Comparison of ENCODE assay signal across 15 cellular contexts in the genomic region with DNA sequence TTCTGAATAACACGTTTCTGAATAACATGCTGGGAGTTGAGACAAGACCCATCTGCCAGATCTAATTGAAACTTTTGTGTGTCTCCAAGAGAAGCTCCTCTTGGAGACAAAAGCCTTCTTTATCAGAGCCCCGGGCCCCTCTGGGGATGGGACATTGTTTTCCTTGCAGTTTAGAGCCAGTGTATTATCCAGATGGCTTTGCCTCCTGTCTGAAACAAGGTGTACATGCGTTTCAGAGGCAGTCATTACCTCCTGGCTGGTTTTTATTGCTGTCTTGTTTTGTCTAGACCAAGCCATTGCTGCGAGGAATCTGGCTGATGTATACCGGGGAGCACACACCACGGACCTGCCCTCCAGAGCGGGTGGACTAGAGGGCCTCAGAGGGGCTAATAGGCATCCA. TPM values are rescaled to one million over a fixed set of nuclear protein-coding genes. Genes with fewer than 3 reads are reported as not detected.
A peak's percentile ranks its signal among the peaks of the same experiment; 100 is the strongest.
DNase-seq lines count a peak whose midpoint lies in the region; ATAC-seq and TF ChIP-seq lines count a peak whose summit lies in the region.
"Had no signal": no experiment of that assay in that cellular context is flagged by ENCODE, and none has a peak within 500 bp of the region (broad histone marks: within the 10 kb centered on the region; RNA-seq: fewer than 3 reads in every experiment).

No MANE protein-coding gene starts in this region.

- H3K9me3 Mint-ChIP-seq in stimulated activated naive CD8-positive, alpha-beta T cell treated with anti-CD3 and anti-CD28 coated beads, Interleukin-15, Interleukin-2, amounts not matched to agents 100 ng/mL and 50 ng/mL, for 24 hours: no peaks in the 10 kb centered on the region
- H3K9me3 Mint-ChIP-seq in stimulated activated naive CD8-positive, alpha-beta T cell treated with anti-CD3 and anti-CD28 coated beads, Interleukin-15, amount 100 ng/mL, for 72 hours: no peaks in the 10 kb centered on the region
- H3K9me3 Mint-ChIP-seq in endodermal cell: no peaks in the 10 kb centered on the region

- H3K36me3 ChIP-seq in endodermal cell (ENCODE audit: control insufficient read depth, insufficient read depth, low read length) (peaks cover 19% of the 10 kb centered on the region), neuronal stem cell (replicated peaks in 1 of 2; ENCODE audit: control insufficient read depth in 2 of 2, insufficient read depth in 2 of 2, low read length in 2 of 2) (peaks cover 17% of the 10 kb centered on the region in 2 donors), vagina (peaks cover 3 to 46% of the 10 kb centered on the region in 2 donors)

- H2AFZ ChIP-seq in neuronal stem cell (ENCODE audit: low read length): peak overlapping the region; percentile 15

- H3K18ac ChIP-seq in neuronal stem cell (ENCODE audit: low read length): no peak overlapping the region

- no peak overlapping the region for H3K23ac ChIP-seq in neuronal stem cell (ENCODE audit: low read depth, low read length, poor library complexity)

- H3K27ac Mint-ChIP-seq in stimulated activated naive CD8-positive, alpha-beta T cell treated with anti-CD3 and anti-CD28 coated beads, Interleukin-15, Interleukin-2, amounts not matched to agents 100 ng/mL and 50 ng/mL, for 24 hours: peak overlapping the region; percentile 32
- no peak overlapping the region for H3K27ac Mint-ChIP-seq in stimulated activated naive CD8-positive, alpha-beta T cell treated with anti-CD3 and anti-CD28 coated beads, Interleukin-15, amount 100 ng/mL, for 72 hours
- H3K27ac Mint-ChIP-seq in endodermal cell: no peak overlapping the region

- H3K14ac ChIP-seq in neuronal stem cell (ENCODE audit: low read length): no peak overlapping the region

- H4K8ac ChIP-seq in neuronal stem cell (ENCODE audit: low read depth, low read length): no peak overlapping the region

- no peak overlapping the region for H4K91ac ChIP-seq in neuronal stem cell (ENCODE audit: low read depth, low read length, poor library complexity)

- no peak overlapping the region for H2BK120ac ChIP-seq in neuronal stem cell (ENCODE audit: low read depth, low read length)

- no peak overlapping the region for H2AK5ac ChIP-seq in neuronal stem cell (ENCODE audit: low read depth, low read length)

- H3K4me3 ChIP-seq in endodermal cell (ENCODE audit: low read length) (no peak overlapping the region), neuronal stem cell (ENCODE audit: low read length in 2 of 2) (no peak overlapping the region), vagina (peak overlapping the region; percentile 89 to 93)
- H3K4me3 ChIP-seq: colonic mucosa had no signal

- no peak overlapping the region for H2BK12ac ChIP-seq in neuronal stem cell (ENCODE audit: low read length)

- H3K27ac ChIP-seq in endodermal cell (ENCODE audit: low read depth, low read length) (peak overlapping the region; percentile 29), neuronal stem cell (replicated peaks; ENCODE audit: low read length) (no peak overlapping the region), vagina (peak overlapping the region; percentile 100)
- H3K27ac ChIP-seq: HL-60 had no signal

- H2BK5ac ChIP-seq in neuronal stem cell (ENCODE audit: low read length): no peak overlapping the region

- no peak overlapping the region for H3K4ac ChIP-seq in neuronal stem cell (ENCODE audit: low read length)

- peaks cover 6% of the 10 kb centered on the region for H3K79me1 ChIP-seq in neuronal stem cell (ENCODE audit: low read depth, low read length)

- H3K9ac ChIP-seq in endodermal cell (ENCODE audit: extremely low read depth, low read length, poor library complexity, severe bottlenecking): no peak overlapping the region
- no peak overlapping the region for H3K9ac ChIP-seq in neuronal stem cell (ENCODE audit: low read depth, low read length, poor library complexity)

- no peak overlapping the region for H3K4me2 ChIP-seq in neuronal stem cell (ENCODE audit: insufficient read depth, low read length, poor library complexity, severe bottlenecking)

- intact Hi-C loops in vagina (cut with DNase I): no loop called here

- H3K4me3 Mint-ChIP-seq in stimulated activated naive CD8-positive, alpha-beta T cell treated with anti-CD3 and anti-CD28 coated beads, Interleukin-15, Interleukin-2, amounts not matched to agents 100 ng/mL and 50 ng/mL, for 24 hours: no peak overlapping the region
- H3K4me3 Mint-ChIP-seq in stimulated activated naive CD8-positive, alpha-beta T cell treated with anti-CD3 and anti-CD28 coated beads, Interleukin-15, amount 100 ng/mL, for 72 hours: no peak overlapping the region
- H3K4me3 Mint-ChIP-seq in endodermal cell: no peak overlapping the region

- peaks cover 50% of the 10 kb centered on the region for H3K36me3 Mint-ChIP-seq in stimulated activated naive CD8-positive, alpha-beta T cell treated with anti-CD3 and anti-CD28 coated beads, Interleukin-15, Interleukin-2, amounts not matched to agents 100 ng/mL and 50 ng/mL, for 24 hours (ENCODE audit: low read depth)
- H3K36me3 Mint-ChIP-seq in endodermal cell (ENCODE audit: low read depth): no peaks in the 10 kb centered on the region

- no peak for TF ChIP-seq POLR2A in vagina (IDR thresholded peaks at IDR 0.05)

- H2BK15ac ChIP-seq in neuronal stem cell (ENCODE audit: low read length): no peak overlapping the region

- ATAC-seq in stimulated activated naive CD8-positive, alpha-beta T cell treated with anti-CD3 and anti-CD28 coated beads, Interleukin-15, amount 100 ng/mL, for 72 hours: no peak
- ATAC-seq in HG03108 (IDR thresholded peaks at IDR 0.05; ENCODE audit: unreplicated experiment): no peak

- 70 to 83% methylated on average over 6 to 7 of the region's 7 CpGs for WGBS in endodermal cell (ENCODE audit: insufficient coverage in 1 of 2, insufficient read length in 1 of 2), 2 experiments
- WGBS in neuronal stem cell (ENCODE audit: extremely low coverage in 2 of 2, insufficient read length in 2 of 2, insufficient replicate concordance in 1 of 2), 2 donors: no CpG with 5 or more reads among the region's 7 CpGs

- H3K4me1 ChIP-seq in endodermal cell (ENCODE audit: control insufficient read depth, insufficient read depth, low read length): peaks cover 8% of the 10 kb centered on the region
- H3K4me1 ChIP-seq in neuronal stem cell (ENCODE audit: control insufficient read depth in 2 of 2, insufficient read depth in 1 of 2, low read depth in 1 of 2, low read length in 2 of 2): peaks cover 21% of the 10 kb centered on the region in 2 donors
- peaks cover 85% of the 10 kb centered on the region for H3K4me1 ChIP-seq in vagina

- peaks cover 42% of the 10 kb centered on the region for H3K4me1 Mint-ChIP-seq in stimulated activated naive CD8-positive, alpha-beta T cell treated with anti-CD3 and anti-CD28 coated beads, Interleukin-15, Interleukin-2, amounts not matched to agents 100 ng/mL and 50 ng/mL, for 24 hours (ENCODE audit: low read depth)
- H3K4me1 Mint-ChIP-seq in stimulated activated naive CD8-positive, alpha-beta T cell treated with anti-CD3 and anti-CD28 coated beads, Interleukin-15, amount 100 ng/mL, for 72 hours: peaks cover 39% of the 10 kb centered on the region
- peaks cover 8% of the 10 kb centered on the region for H3K4me1 Mint-ChIP-seq in endodermal cell

- H3K27me3 Mint-ChIP-seq in stimulated activated naive CD8-positive, alpha-beta T cell treated with anti-CD3 and anti-CD28 coated beads, Interleukin-15, Interleukin-2, amounts not matched to agents 100 ng/mL and 50 ng/mL, for 24 hours: no peaks in the 10 kb centered on the region
- no peaks in the 10 kb centered on the region for H3K27me3 Mint-ChIP-seq in stimulated activated naive CD8-positive, alpha-beta T cell treated with anti-CD3 and anti-CD28 coated beads, Interleukin-15, amount 100 ng/mL, for 72 hours
- H3K27me3 Mint-ChIP-seq in endodermal cell (ENCODE audit: insufficient read depth): no peaks in the 10 kb centered on the region

- H3K9me3 ChIP-seq in endodermal cell (ENCODE audit: control insufficient read depth, low read length): no peaks in the 10 kb centered on the region
- peaks cover 0 to 1% of the 10 kb centered on the region in 2 donors for H3K9me3 ChIP-seq in neuronal stem cell (replicated peaks in 1 of 2; ENCODE audit: control insufficient read depth in 2 of 2, insufficient read depth in 1 of 2, low read depth in 1 of 2, low read length in 2 of 2)
- H3K9me3 ChIP-seq in vagina: no peaks in the 10 kb centered on the region
- H3K9me3 ChIP-seq: BE2C, colonic mucosa had no signal

- TF ChIP-seq CTCF in endodermal cell (conservative IDR thresholded peaks at IDR 0.05) (no peak), vagina (IDR thresholded peaks at IDR 0.05) (no peak)

- no peak for DNase-seq in stimulated activated naive CD8-positive, alpha-beta T cell treated with anti-CD3 and anti-CD28 coated beads, Interleukin-15, amount 100 ng/mL, for 72 hours
- DNase-seq in endodermal cell (no peak), neuronal stem cell (ENCODE audit: low spot score) (no peak), vagina (ENCODE audit: extremely low spot score in 2 of 2) (no peak), GM19238 (ENCODE audit: insufficient read length, low spot score) (no peak), OCI-M2 (lab: John Stamatoyannopoulos, UW; ENCODE audit: unreplicated experiment) (no peak)
- DNase-seq: activated gamma-delta T cell, BE2C, colonic mucosa, MV-4-11, NCI-H526, SHP77 treated with DMSO at 0.1 percent for 48 hours had no signal

- H3K27me3 ChIP-seq in endodermal cell (ENCODE audit: control insufficient read depth, insufficient read depth, low read length, poor library complexity, severe bottlenecking): peaks cover 1% of the 10 kb centered on the region
- no peaks in the 10 kb centered on the region for H3K27me3 ChIP-seq in neuronal stem cell (ENCODE audit: control insufficient read depth in 3 of 3, insufficient read depth in 3 of 3, low read depth in 1 of 3, low read length in 3 of 3)
- H3K27me3 ChIP-seq in vagina: no peaks in the 10 kb centered on the region
- H3K27me3 ChIP-seq: BE2C, colonic mucosa had no signal

RNA-seq across cellular contexts. Expression of a gene that starts 7.8 kb away (rescaled TPM):
- total RNA-seq in endodermal cell (1 to 10 TPM; 1.4 to 3.8 TPM), vagina (213 TPM)
- polyA plus RNA-seq in endodermal cell (2013, experiment 1 of 2): 2.7 TPM
- polyA plus RNA-seq in endodermal cell (2013, experiment 2 of 2): 2.6 TPM
- polyA plus RNA-seq in neuronal stem cell (2013, experiment 1 of 2): 6.6 TPM
- polyA plus RNA-seq in neuronal stem cell (2013, experiment 2 of 2): 6.6 TPM

Comparison
In these comparisons a context has a peak if more than half of its experiments do, and no peak if none do; other contexts are left out.
1. H3K4me3 ChIP-seq: peak in vagina (2 of 2); none in endodermal cell (single experiment) and neuronal stem cell (0 of 2).
2. RNA of a gene that starts 7.8 kb away (total RNA-seq): 213 TPM in vagina (single experiment); 1.4 to 3.8 TPM in endodermal cell; every median in the first group is over 10 times any median in the second.